Comparison of ENCODE assay signal across 8 cellular contexts in genomic region chr22:23128269-23129108, GRCh38. TPM values are rescaled to one million over a fixed set of nuclear protein-coding genes. Genes with fewer than 3 reads are reported as not detected.
A peak's percentile ranks its signal among the peaks of the same experiment; 100 is the strongest.
DNase-seq lines count a peak whose midpoint lies in the region; ATAC-seq and TF ChIP-seq lines count a peak whose summit lies in the region.

No MANE protein-coding gene starts in this region.

- TF ChIP-seq CTCF in chondrocyte (IDR thresholded peaks at IDR 0.05) (peak; percentile 96), left lung (IDR thresholded peaks at IDR 0.05) (peak; percentile 61 to 69)

- no peak overlapping the region for H3K27ac Mint-ChIP-seq in activated CD4-positive, alpha-beta T cell treated with anti-CD3 and anti-CD28 coated beads for 36 hours
- H3K27ac Mint-ChIP-seq in chondrocyte (ENCODE audit: unreplicated experiment): peak overlapping the region; percentile 14

- DNase-seq in NCI-H1417 (lab: John Stamatoyannopoulos, UW) (peak; percentile 35 to 71 (median 42)), NCI-H1417 treated with DMSO at 0.1 percent for 48 hours (lab: John Stamatoyannopoulos, UW) (no peak), NCI-H2171 (lab: John Stamatoyannopoulos, UW) (peak; percentile 87), chondrocyte (ENCODE audit: low spot score) (peak; percentile 83), left lung (peak; percentile 64 to 79)
- DNase-seq in activated CD4-positive, alpha-beta T cell treated with anti-CD3 and anti-CD28 coated beads for 36 hours: peak; percentile 84
- peak; percentile 79 for DNase-seq in stimulated activated CD4-positive, alpha-beta T cell treated with anti-CD3 and anti-CD28 coated beads, Interleukin-4, amount 100 ng/mL, for 24 hours

- peak; percentile 92 for ATAC-seq in activated CD4-positive, alpha-beta T cell treated with anti-CD3 and anti-CD28 coated beads for 36 hours
- ATAC-seq in left lung: peak; percentile 92
- ATAC-seq in GM21619 (IDR thresholded peaks at IDR 0.05; ENCODE audit: unreplicated experiment): no peak

- no peaks in the 10 kb centered on the region for H3K27me3 Mint-ChIP-seq in activated CD4-positive, alpha-beta T cell treated with anti-CD3 and anti-CD28 coated beads for 36 hours
- peaks cover 18% of the 10 kb centered on the region for H3K27me3 Mint-ChIP-seq in chondrocyte (ENCODE audit: low read depth)

- H3K9me3 Mint-ChIP-seq in activated CD4-positive, alpha-beta T cell treated with anti-CD3 and anti-CD28 coated beads for 36 hours (ENCODE audit: low read depth): no peaks in the 10 kb centered on the region
- H3K9me3 Mint-ChIP-seq in chondrocyte (ENCODE audit: low read depth): no peaks in the 10 kb centered on the region

- POLR2A ChIA-PET in activated CD4-positive, alpha-beta T cell treated with anti-CD3 and anti-CD28 coated beads for 36 hours (lab: Charles Lee): no interaction called here

- H3K27me3 ChIP-seq in left lung: no peaks in the 10 kb centered on the region

- no peak overlapping the region for H3K27ac ChIP-seq in left lung

- CTCF ChIA-PET in activated CD4-positive, alpha-beta T cell treated with anti-CD3 and anti-CD28 coated beads for 36 hours (lab: Charles Lee): interaction anchor here (0.5 to 9.8 kb wide), 9 partner anchors 9 to 375 kb away, joined by 3 to 118 read pairs (median 6); partner anchors contain the start of gene RAB36

- H3K9me3 ChIP-seq in left lung: no peaks in the 10 kb centered on the region

- no peaks in the 10 kb centered on the region for H3K36me3 Mint-ChIP-seq in activated CD4-positive, alpha-beta T cell treated with anti-CD3 and anti-CD28 coated beads for 36 hours (ENCODE audit: low read depth)
- no peaks in the 10 kb centered on the region for H3K36me3 Mint-ChIP-seq in chondrocyte (ENCODE audit: low read depth)

- H3K4me1 Mint-ChIP-seq in activated CD4-positive, alpha-beta T cell treated with anti-CD3 and anti-CD28 coated beads for 36 hours: no peaks in the 10 kb centered on the region
- peaks cover 6% of the 10 kb centered on the region for H3K4me1 Mint-ChIP-seq in chondrocyte (ENCODE audit: low read depth)

- H3K4me3 ChIP-seq in left lung: no peak overlapping the region

- H3K4me1 ChIP-seq in left lung: no peaks in the 10 kb centered on the region

- no peaks in the 10 kb centered on the region for H3K36me3 ChIP-seq in left lung

- no peak overlapping the region for H3K4me3 Mint-ChIP-seq in activated CD4-positive, alpha-beta T cell treated with anti-CD3 and anti-CD28 coated beads for 36 hours
- no peak overlapping the region for H3K4me3 Mint-ChIP-seq in chondrocyte (ENCODE audit: unreplicated experiment)

- intact Hi-C loops in activated CD4-positive, alpha-beta T cell treated with anti-CD3 and anti-CD28 coated beads for 36 hours (cut with DNase I, micrococcal nuclease): loop anchor here (1.0 kb wide), 2 partner anchors 169 to 340 kb away; no protein-coding TSS in a partner anchor
- intact Hi-C loops in left lung (cut with DNase I): no loop called here

RNA-seq across cellular contexts. Expression of gene RSPH14, which starts 13.3 kb away (rescaled TPM):
- under 1 TPM; 0.30 to 0.46 TPM for total RNA-seq in activated CD4-positive, alpha-beta T cell treated with anti-CD3 and anti-CD28 coated beads for 36 hours
- not detected in 3 replicates for total RNA-seq in chondrocyte
- total RNA-seq in left lung: 1 to 10 TPM in 1 of 2 donors, under 1 TPM in 1; 0.41 to 1.8 TPM

RNA-seq across cellular contexts. Expression of gene RAB36, which starts 16.8 kb away (rescaled TPM):
- total RNA-seq in activated CD4-positive, alpha-beta T cell treated with anti-CD3 and anti-CD28 coated beads for 36 hours: under 1 TPM; 0.35 to 0.50 TPM
- 2.9 to 4.7 TPM (median 3.5 TPM) in 3 replicates for total RNA-seq in chondrocyte
- total RNA-seq in left lung: 1 to 10 TPM; 3.8 to 10.0 TPM

RNA-seq across cellular contexts. Expression of gene BCR, which starts 51.8 kb away (rescaled TPM):
- total RNA-seq in activated CD4-positive, alpha-beta T cell treated with anti-CD3 and anti-CD28 coated beads for 36 hours: 10 to 100 TPM; 45.5 to 58.0 TPM
- total RNA-seq in chondrocyte (28.4 to 44.5 TPM (median 30.0 TPM) in 3 replicates), left lung (10 to 100 TPM; 66.1 to 70.4 TPM)

RNA-seq across cellular contexts. Expression of gene GNAZ, which starts 58.2 kb away (rescaled TPM):
- total RNA-seq in activated CD4-positive, alpha-beta T cell treated with anti-CD3 and anti-CD28 coated beads for 36 hours: 1 to 10 TPM; 1.1 to 1.5 TPM
- 3.9 to 4.9 TPM (median 4.5 TPM) in 3 replicates for total RNA-seq in chondrocyte
- 1 to 10 TPM; 1.7 to 2.1 TPM for total RNA-seq in left lung

Comparison
In these comparisons a context has a peak if more than half of its experiments do, and no peak if none do; other contexts are left out.
1. intact Hi-C loops: an anchor here in activated CD4-positive, alpha-beta T cell treated with anti-CD3 and anti-CD28 coated beads for 36 hours (1.0 kb wide); none called in left lung.